1 cellular context compared by ENCODE assay signal in genomic region chr1:11681071-11681771, GRCh38.
TF ChIP-seq lines count a peak whose summit lies in the region.

MAD2L2 (minus strand) TSS chr1:11681148; CDS start chr1:11680601, 547 bp downstream.

TF ChIP-seq in HepG2, 621 proteins besides CTCF, POLR2A, EP300 and RAD21 (continued from another document and continues in another):
- TF ChIP-seq CSRNP2 (CRISPR knock-in tag; conservative IDR thresholded peaks at IDR 0.05; ENCODE audit: low read depth) (no peak), PRMT3 (CRISPR knock-in tag; IDR thresholded peaks at IDR 0.05; ENCODE audit: borderline replicate concordance, low read depth) (no peak), KDM2A (CRISPR knock-in tag; IDR thresholded peaks at IDR 0.05; ENCODE audit: borderline replicate concordance, low read depth) (peak; percentile 67; the same call in 1 of the 2 replicates), PHF20 (CRISPR knock-in tag; IDR thresholded peaks at IDR 0.05) (peak; percentile 77), JUNB (CRISPR knock-in tag; IDR thresholded peaks at IDR 0.05; ENCODE audit: borderline replicate concordance) (no peak), SRF (IDR thresholded peaks at IDR 0.05; ENCODE audit: low read depth, low read length) (peak; percentile 61; the same call in 1 of the 2 replicates), KLF16 (CRISPR knock-in tag; IDR thresholded peaks at IDR 0.05) (peak in 1 of 2 experiments; percentile 70; a peak in 2 of 4 replicates), ZNF614 (CRISPR knock-in tag; IDR thresholded peaks at IDR 0.05; ENCODE audit: borderline replicate concordance) (no peak), PHF8 (CRISPR knock-in tag; IDR thresholded peaks at IDR 0.05) (peak; percentile 63), E2F2 (CRISPR knock-in tag; IDR thresholded peaks at IDR 0.05; ENCODE audit: borderline replicate concordance) (no peak), CREM (IDR thresholded peaks at IDR 0.05) (no peak; the same call in 1 of the 2 replicates), CREM (CRISPR knock-in tag; IDR thresholded peaks at IDR 0.05) (0 out of 2 replicates have a peak, but pooled peaks have one; percentile 32), ZBTB7B (CRISPR knock-in tag; IDR thresholded peaks at IDR 0.05) (no peak), ATF7-NPFF (CRISPR knock-in tag; IDR thresholded peaks at IDR 0.05; ENCODE audit: low read depth) (no peak), FOXA3 (CRISPR knock-in tag; IDR thresholded peaks at IDR 0.05) (peak; percentile 33; the same call in 1 of the 2 replicates), KMT2B (CRISPR knock-in tag; IDR thresholded peaks at IDR 0.05) (0 out of 2 replicates have a peak, but pooled peaks have one; percentile 31), MZF1 (CRISPR knock-in tag; IDR thresholded peaks at IDR 0.05; ENCODE audit: borderline replicate concordance) (no peak), ISL2 (CRISPR knock-in tag; IDR thresholded peaks at IDR 0.05) (no peak), MTA3 (CRISPR knock-in tag; IDR thresholded peaks at IDR 0.05) (no peak), YEATS2 (CRISPR knock-in tag; IDR thresholded peaks at IDR 0.05; ENCODE audit: borderline replicate concordance) (no peak), FOSL1 (CRISPR knock-in tag; IDR thresholded peaks at IDR 0.05; ENCODE audit: borderline replicate concordance) (no peak), KDM4B (CRISPR knock-in tag; IDR thresholded peaks at IDR 0.05) (no peak), TRIM24 (CRISPR knock-in tag; IDR thresholded peaks at IDR 0.05) (no peak), ZNF670 (CRISPR knock-in tag; IDR thresholded peaks at IDR 0.05; ENCODE audit: borderline replicate concordance) (no peak), ZFP37 (CRISPR knock-in tag; IDR thresholded peaks at IDR 0.05; ENCODE audit: borderline replicate concordance) (no peak), ZNF18 (CRISPR knock-in tag; IDR thresholded peaks at IDR 0.05; ENCODE audit: insufficient replicate concordance) (peak; percentile 35), SIN3A (IDR thresholded peaks at IDR 0.05; ENCODE audit: borderline replicate concordance, low read depth, low read length) (peak; percentile 44; the same call in 1 of the 2 replicates), ZKSCAN5 (CRISPR knock-in tag; IDR thresholded peaks at IDR 0.05) (no peak), MBNL3 (CRISPR knock-in tag; conservative IDR thresholded peaks at IDR 0.05) (no peak), ZNF34 (CRISPR knock-in tag; IDR thresholded peaks at IDR 0.05; ENCODE audit: borderline replicate concordance) (0 out of 2 replicates have a peak, but pooled peaks have one; percentile 54), STAT5B (CRISPR knock-in tag; IDR thresholded peaks at IDR 0.05) (no peak), RFX5 (IDR thresholded peaks at IDR 0.05; ENCODE audit: low read depth, low read length) (no peak), HIC2 (CRISPR knock-in tag; IDR thresholded peaks at IDR 0.05; ENCODE audit: low read depth) (0 out of 2 replicates have a peak, but pooled peaks have one; percentile 10), POLR2G (IDR thresholded peaks at IDR 0.05; ENCODE audit: low read depth, low read length) (peak; percentile 60), EHMT2 (IDR thresholded peaks at IDR 0.05; ENCODE audit: borderline replicate concordance, low read depth, low read length) (no peak), ZBTB20 (CRISPR knock-in tag; IDR thresholded peaks at IDR 0.05; ENCODE audit: borderline replicate concordance, low read depth) (no peak)
- TF ChIP-seq, protein P1, sequence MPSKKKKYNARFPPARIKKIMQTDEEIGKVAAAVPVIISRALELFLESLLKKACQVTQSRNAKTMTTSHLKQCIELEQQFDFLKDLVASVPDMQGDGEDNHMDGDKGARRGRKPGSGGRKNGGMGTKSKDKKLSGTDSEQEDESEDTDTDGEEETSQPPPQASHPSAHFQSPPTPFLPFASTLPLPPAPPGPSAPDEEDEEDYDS (CRISPR knock-in tag; IDR thresholded peaks at IDR 0.05) = peak; percentile 27; the same call in 1 of the 2 replicates
- TF ChIP-seq, protein P2, sequence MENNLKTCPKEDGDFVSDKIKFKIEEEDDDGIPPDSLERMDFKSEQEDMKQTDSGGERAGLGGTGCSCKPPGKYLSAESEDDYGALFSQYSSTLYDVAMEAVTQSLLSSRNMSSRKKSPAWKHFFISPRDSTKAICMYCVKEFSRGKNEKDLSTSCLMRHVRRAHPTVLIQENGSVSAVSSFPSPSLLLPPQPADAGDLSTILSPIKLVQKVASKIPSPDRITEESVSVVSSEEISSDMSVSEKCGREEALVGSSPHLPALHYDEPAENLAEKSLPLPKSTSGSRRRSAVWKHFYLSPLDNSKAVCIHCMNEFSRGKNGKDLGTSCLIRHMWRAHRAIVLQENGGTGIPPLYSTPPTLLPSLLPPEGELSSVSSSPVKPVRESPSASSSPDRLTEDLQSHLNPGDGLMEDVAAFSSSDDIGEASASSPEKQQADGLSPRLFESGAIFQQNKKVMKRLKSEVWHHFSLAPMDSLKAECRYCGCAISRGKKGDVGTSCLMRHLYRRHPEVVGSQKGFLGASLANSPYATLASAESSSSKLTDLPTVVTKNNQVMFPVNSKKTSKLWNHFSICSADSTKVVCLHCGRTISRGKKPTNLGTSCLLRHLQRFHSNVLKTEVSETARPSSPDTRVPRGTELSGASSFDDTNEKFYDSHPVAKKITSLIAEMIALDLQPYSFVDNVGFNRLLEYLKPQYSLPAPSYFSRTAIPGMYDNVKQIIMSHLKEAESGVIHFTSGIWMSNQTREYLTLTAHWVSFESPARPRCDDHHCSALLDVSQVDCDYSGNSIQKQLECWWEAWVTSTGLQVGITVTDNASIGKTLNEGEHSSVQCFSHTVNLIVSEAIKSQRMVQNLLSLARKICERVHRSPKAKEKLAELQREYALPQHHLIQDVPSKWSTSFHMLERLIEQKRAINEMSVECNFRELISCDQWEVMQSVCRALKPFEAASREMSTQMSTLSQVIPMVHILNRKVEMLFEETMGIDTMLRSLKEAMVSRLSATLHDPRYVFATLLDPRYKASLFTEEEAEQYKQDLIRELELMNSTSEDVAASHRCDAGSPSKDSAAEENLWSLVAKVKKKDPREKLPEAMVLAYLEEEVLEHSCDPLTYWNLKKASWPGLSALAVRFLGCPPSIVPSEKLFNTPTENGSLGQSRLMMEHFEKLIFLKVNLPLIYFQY (CRISPR knock-in tag; IDR thresholded peaks at IDR 0.05; ENCODE audit: borderline replicate concordance) = peak; percentile 97; the same call in 1 of the 2 replicates
- TF ChIP-seq, protein P3, sequence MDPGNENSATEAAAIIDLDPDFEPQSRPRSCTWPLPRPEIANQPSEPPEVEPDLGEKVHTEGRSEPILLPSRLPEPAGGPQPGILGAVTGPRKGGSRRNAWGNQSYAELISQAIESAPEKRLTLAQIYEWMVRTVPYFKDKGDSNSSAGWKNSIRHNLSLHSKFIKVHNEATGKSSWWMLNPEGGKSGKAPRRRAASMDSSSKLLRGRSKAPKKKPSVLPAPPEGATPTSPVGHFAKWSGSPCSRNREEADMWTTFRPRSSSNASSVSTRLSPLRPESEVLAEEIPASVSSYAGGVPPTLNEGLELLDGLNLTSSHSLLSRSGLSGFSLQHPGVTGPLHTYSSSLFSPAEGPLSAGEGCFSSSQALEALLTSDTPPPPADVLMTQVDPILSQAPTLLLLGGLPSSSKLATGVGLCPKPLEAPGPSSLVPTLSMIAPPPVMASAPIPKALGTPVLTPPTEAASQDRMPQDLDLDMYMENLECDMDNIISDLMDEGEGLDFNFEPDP (CRISPR knock-in tag; conservative IDR thresholded peaks at IDR 0.05) = no peak
- TF ChIP-seq, protein P4, sequence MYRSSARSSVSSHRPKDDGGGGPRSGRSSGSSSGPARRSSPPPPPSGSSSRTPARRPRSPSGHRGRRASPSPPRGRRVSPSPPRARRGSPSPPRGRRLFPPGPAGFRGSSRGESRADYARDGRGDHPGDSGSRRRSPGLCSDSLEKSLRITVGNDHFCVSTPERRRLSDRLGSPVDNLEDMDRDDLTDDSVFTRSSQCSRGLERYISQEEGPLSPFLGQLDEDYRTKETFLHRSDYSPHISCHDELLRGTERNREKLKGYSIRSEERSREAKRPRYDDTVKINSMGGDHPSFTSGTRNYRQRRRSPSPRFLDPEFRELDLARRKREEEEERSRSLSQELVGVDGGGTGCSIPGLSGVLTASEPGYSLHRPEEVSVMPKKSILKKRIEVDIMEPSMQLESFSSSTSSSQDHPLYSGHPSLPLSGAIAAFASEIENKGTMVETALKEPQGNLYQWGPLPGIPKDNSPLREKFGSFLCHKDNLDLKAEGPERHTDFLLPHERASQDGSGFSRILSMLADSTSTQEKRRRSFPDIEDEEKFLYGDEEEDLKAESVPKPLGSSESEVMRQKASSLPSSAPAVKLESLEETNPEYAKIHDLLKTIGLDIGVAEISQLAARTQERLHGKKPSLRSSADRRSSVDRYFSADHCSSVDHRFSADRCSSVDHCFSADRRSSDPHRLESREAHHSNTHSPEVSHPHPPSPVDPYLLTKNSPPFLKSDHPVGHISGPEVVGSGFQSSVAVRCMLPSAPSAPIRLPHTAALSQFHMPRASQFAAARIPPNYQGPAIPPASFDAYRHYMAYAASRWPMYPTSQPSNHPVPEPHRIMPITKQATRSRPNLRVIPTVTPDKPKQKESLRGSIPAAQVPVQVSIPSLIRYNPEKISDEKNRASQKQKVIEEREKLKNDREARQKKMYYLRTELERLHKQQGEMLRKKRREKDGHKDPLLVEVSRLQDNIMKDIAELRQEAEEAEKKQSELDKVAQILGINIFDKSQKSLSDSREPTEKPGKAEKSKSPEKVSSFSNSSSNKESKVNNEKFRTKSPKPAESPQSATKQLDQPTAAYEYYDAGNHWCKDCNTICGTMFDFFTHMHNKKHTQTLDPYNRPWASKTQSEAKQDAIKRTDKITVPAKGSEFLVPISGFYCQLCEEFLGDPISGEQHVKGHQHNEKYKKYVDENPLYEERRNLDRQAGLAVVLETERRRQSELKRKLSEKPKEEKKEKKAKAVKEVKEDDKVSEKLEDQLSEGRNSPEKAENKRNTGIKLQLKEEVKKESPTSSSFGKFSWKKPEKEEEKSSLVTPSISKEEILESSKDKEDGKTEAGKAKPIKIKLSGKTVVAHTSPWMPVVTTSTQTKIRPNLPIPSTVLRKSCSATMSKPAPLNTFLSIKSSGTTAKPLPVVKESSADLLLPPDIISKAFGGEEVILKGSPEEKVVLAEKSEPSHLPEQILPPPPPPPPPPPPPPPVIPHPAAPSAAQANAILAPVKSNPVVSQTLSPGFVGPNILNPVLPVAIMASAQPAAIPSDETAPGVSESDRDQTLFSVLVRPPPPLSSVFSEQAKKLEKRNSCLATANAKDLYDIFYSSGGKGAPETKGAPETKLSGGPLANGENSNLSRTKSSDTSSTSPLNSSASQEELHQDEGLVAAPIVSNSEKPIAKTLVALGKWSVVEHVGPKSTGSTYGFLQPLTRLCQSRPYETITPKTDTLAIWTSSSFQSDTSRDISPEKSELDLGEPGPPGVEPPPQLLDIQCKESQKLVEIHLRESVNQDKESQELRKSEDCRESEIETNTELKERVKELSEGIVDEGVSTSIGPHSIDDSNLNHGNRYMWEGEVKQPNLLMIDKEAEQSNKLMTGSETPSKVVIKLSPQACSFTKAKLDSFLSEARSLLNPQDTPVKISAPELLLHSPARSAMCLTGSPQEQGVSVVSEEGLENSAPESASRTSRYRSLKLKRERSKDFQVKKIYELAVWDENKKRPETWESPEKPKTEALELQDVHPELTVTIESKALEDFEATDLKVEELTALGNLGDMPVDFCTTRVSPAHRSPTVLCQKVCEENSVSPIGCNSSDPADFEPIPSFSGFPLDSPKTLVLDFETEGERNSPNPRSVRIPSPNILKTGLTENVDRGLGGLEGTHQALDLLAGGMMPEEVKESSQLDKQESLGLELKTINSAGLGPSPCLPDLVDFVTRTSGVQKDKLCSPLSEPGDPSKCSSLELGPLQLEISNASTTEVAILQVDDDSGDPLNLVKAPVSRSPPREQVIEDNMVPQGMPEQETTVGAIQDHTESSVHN (CRISPR knock-in tag; IDR thresholded peaks at IDR 0.05) = no peak
